1 cellular context compared by ENCODE assay signal in genomic region chr7:18117482-18117881, GRCh38.
TF ChIP-seq lines count a peak whose summit lies in the region.

No MANE protein-coding gene starts in this region.

TF ChIP-seq in GM23338, 12 proteins besides CTCF, POLR2A, EP300 and RAD21 (continued from another document):
- TF ChIP-seq ZNF331 (CRISPR knock-in tag; IDR thresholded peaks at IDR 0.05; ENCODE audit: low read depth) (no peak), REST (IDR thresholded peaks at IDR 0.05; ENCODE audit: unreplicated experiment) (no peak), NANOG (IDR thresholded peaks at IDR 0.05; ENCODE audit: borderline replicate concordance) (no peak), ETS1 (IDR thresholded peaks at IDR 0.05) (no peak), POLR2AphosphoS5 (IDR thresholded peaks at IDR 0.05; ENCODE audit: low read depth) (no peak), STAT1 (IDR thresholded peaks at IDR 0.05; ENCODE audit: unreplicated experiment) (no peak)
